25 cellular contexts compared by ENCODE assay signal in the genomic region with DNA sequence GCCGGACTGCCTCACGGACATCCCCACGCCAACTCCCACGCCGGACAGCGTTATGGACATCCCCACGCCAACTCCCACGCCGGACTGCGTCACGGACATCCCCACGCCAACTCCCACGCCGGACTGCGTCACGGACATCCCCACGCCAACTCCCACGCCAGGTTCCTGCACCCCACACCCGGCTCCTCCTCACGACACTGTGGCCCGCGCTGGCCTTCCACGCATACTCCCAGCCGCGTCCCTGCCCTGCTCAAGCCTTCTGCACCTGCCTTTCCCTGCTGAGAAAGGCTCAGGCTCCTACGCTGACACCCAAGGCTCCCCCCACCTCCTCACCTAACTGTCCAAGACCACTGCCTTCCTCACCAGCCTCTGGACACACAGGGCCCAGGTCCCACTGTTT. TPM values are rescaled to one million over a fixed set of nuclear protein-coding genes. Genes with fewer than 3 reads are reported as not detected.
DNase-seq lines count a peak whose midpoint lies in the region; ATAC-seq and TF ChIP-seq lines count a peak whose summit lies in the region.
"Had no signal": no experiment of that assay in that cellular context is flagged by ENCODE, and none has a peak within 500 bp of the region (broad histone marks: within the 10 kb centered on the region; RNA-seq: fewer than 3 reads in every experiment).

No MANE protein-coding gene starts in this region.

- 91 to 99% (median 95%) methylated on average over 22 to 26 of the region's 26 CpGs for WGBS in stomach, 5 donors

- TF ChIP-seq POLR2A in stomach (IDR thresholded peaks at IDR 0.05): no peak

- peaks cover 0 to 27% (median 6%) of the 10 kb centered on the region in 3 donors for H3K27me3 ChIP-seq in stomach
- H3K27me3 ChIP-seq: ascending aorta, cardiac muscle cell, heart left ventricle had no signal

- no peak overlapping the region for H3K27ac ChIP-seq in stomach
- H3K27ac ChIP-seq: A549, ascending aorta, cardiac muscle cell, coronary artery, heart left ventricle, transverse colon had no signal

- TF ChIP-seq EP300 in stomach (IDR thresholded peaks at IDR 0.05): no peak

- H3K9me3 ChIP-seq in stomach: peaks cover 0 to 29% (median 14%) of the 10 kb centered on the region in 4 donors

- peaks cover 5% of the 10 kb centered on the region for H3K9me3 Mint-ChIP-seq in activated T-helper 17 cell treated with anti-CD3 and anti-CD28 coated beads, Interleukin-2, amount 50 U/mL, for 72 hours

- no peak overlapping the region for H3K4me3 ChIP-seq in stomach
- H3K4me3 ChIP-seq: A549, cardiac muscle cell, GM23338 had no signal

- peaks cover 3% of the 10 kb centered on the region for H3K27me3 Mint-ChIP-seq in activated T-helper 17 cell treated with anti-CD3 and anti-CD28 coated beads, Interleukin-2, amount 50 U/mL, for 72 hours

- TF ChIP-seq CTCF in GM13976 (IDR thresholded peaks at IDR 0.05; ENCODE audit: borderline replicate concordance, control extremely low read depth, extremely low read depth, insufficient read depth, missing control alignments) (no peak), stomach (IDR thresholded peaks at IDR 0.05) (no peak)

- intact Hi-C loops in stomach (cut with DNase I; ENCODE audit: low total_unique reads): no loop called here

- H3K27ac Mint-ChIP-seq in activated T-helper 17 cell treated with anti-CD3 and anti-CD28 coated beads, Interleukin-2, amount 50 U/mL, for 72 hours: no peak overlapping the region
- H3K27ac Mint-ChIP-seq: activated naive CD4-positive, alpha-beta T cell treated with anti-CD3 and anti-CD28 coated beads, Interleukin-2, amount 50 U/mL, for 72 hours; effector memory CD8-positive, alpha-beta T cell; GM23338; IgD-negative memory B cell had no signal

- peaks cover 0 to 10% (median 5%) of the 10 kb centered on the region in 4 donors for H3K4me1 ChIP-seq in stomach
- H3K4me1 ChIP-seq: A549, ascending aorta had no signal

- H3K36me3 ChIP-seq in stomach: no peaks in the 10 kb centered on the region
- H3K36me3 ChIP-seq: ascending aorta, cardiac muscle cell, heart left ventricle, transverse colon had no signal

- in situ Hi-C loops in GM13976 (cut with MboI; ENCODE audit: low sequenced_read_pairs, unreplicated experiment): no loop called here

- ATAC-seq in left lobe of liver (no peak), HG03139 (IDR thresholded peaks at IDR 0.05; ENCODE audit: unreplicated experiment) (no peak)
- ATAC-seq in activated T-helper 17 cell treated with anti-CD3 and anti-CD28 coated beads, Interleukin-2, amount 50 U/mL, for 72 hours (replicated peaks): no peak
- ATAC-seq: activated naive CD4-positive, alpha-beta T cell treated with anti-CD3 and anti-CD28 coated beads, Interleukin-2, amount 50 U/mL, for 72 hours; effector memory CD8-positive, alpha-beta T cell; GM23338; Panc1 had no signal

- H3K36me3 Mint-ChIP-seq in activated T-helper 17 cell treated with anti-CD3 and anti-CD28 coated beads, Interleukin-2, amount 50 U/mL, for 72 hours (ENCODE audit: low read depth): no peaks in the 10 kb centered on the region
- H3K36me3 Mint-ChIP-seq: IgD-negative memory B cell had no signal

- DNase-seq in activated effector memory CD4-positive, alpha-beta T cell treated with anti-CD3 and anti-CD28 coated beads, Interleukin-2, amount 50 U/mL, for 16 hours: peak; percentile 44
- no peak for DNase-seq in activated effector memory CD4-positive, alpha-beta T cell treated with Interleukin-2 at 50 U/mL for 16 hours
- peak; percentile 22 for DNase-seq in GM13976 (ENCODE audit: low spot score)
- DNase-seq in left lobe of liver (ENCODE audit: low spot score): peak; percentile 30
- peak; percentile 20 for DNase-seq in stomach
- no peak for DNase-seq in DMS153 (lab: John Stamatoyannopoulos, UW)
- DNase-seq: activated CD4-positive, alpha-beta T cell treated with anti-CD3 and anti-CD28 coated beads for 4 hours; effector memory CD8-positive, alpha-beta T cell; foreskin fibroblast; mesendoderm; NCI-H1694 treated with DMSO at 0.1 percent for 48 hours; NCI-H526 treated with DMSO at 0.1 percent for 48 hours; SIG-M5; transverse colon had no signal

- H3K4me1 Mint-ChIP-seq in activated T-helper 17 cell treated with anti-CD3 and anti-CD28 coated beads, Interleukin-2, amount 50 U/mL, for 72 hours: no peaks in the 10 kb centered on the region

- no peak overlapping the region for H3K4me3 Mint-ChIP-seq in activated T-helper 17 cell treated with anti-CD3 and anti-CD28 coated beads, Interleukin-2, amount 50 U/mL, for 72 hours
- H3K4me3 Mint-ChIP-seq: GM23338 had no signal

RNA-seq across cellular contexts. Expression of gene CACNA2D4, which starts 9.7 kb away (rescaled TPM):
- total RNA-seq in left lobe of liver (0.83 TPM), stomach (1 to 10 TPM in 3 of 5 donors, under 1 TPM in 1, not detected in 1; 0.58 to 3.5 (median 1.5) TPM)
- 1 to 10 TPM; 1.8 to 3.2 (median 1.9) TPM for polyA plus RNA-seq in stomach
- 10 to 100 TPM; 13.7 to 23.0 TPM for total RNA-seq in activated T-helper 17 cell treated with anti-CD3 and anti-CD28 coated beads, Interleukin-2, amount 50 U/mL, for 72 hours
- total RNA-seq: ascending aorta had no signal
- polyA plus RNA-seq: A549 had no signal

Comparison
In these comparisons a context has a peak if more than half of its experiments do, and no peak if none do; other contexts are left out.
1. DNase-seq: peak in activated effector memory CD4-positive, alpha-beta T cell treated with anti-CD3 and anti-CD28 coated beads, Interleukin-2, amount 50 U/mL, for 16 hours (single experiment), GM13976 (single experiment), left lobe of liver (single experiment) and stomach (single experiment); none in activated effector memory CD4-positive, alpha-beta T cell treated with Interleukin-2 at 50 U/mL for 16 hours (single experiment) and DMS153 (single experiment).